Comparison of ENCODE assay signal across 8 cellular contexts in the genomic region with DNA sequence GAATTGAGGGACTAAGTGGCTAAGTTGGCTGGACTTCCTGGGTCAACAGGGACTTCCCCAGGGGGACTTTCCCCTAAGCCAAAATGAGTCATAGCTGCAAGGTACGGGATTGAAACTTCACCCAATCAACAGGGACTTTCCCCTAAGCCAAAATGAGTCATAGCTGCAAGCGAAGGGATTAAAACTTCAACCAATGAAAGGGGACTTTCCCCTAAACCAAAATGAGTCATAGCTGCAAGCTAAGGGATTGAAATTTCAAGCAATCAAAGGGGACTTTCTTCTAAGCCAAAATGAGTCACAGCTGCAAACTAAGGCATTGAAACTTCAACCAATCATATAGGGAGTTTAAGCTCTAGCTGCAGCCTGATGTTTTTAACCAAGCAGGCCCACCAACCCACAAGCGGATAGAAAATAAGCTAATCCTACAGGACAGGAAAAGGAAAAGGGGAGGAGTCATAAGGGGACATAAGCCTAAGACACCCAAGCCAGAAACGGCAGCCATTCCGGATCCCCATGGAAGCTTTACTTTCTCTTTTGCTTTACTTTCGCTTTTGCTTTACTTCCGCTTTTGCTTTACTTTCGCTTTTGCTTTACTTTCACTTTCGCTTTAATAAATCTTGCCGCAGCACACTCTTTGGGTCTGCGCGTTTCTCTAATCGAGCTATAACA.
A peak's percentile ranks its signal among the peaks of the same experiment; 100 is the strongest.
DNase-seq lines count a peak whose midpoint lies in the region; ATAC-seq and TF ChIP-seq lines count a peak whose summit lies in the region.

No MANE protein-coding gene starts in this region.

- H3K4me2 ChIP-seq in neural progenitor cell: no peak overlapping the region

- DNase-seq in GM19238 (ENCODE audit: insufficient read length, low spot score) (peak; percentile 14), RWPE2 (ENCODE audit: low spot score) (no peak), neural progenitor cell (ENCODE audit: low spot score) (no peak), NCI-H1092 treated with DMSO at 0.1 percent for 48 hours (lab: John Stamatoyannopoulos, UW) (no peak), AG08395 (ENCODE audit: low spot score) (no peak)
- DNase-seq in activated naive CD8-positive, alpha-beta T cell treated with anti-CD3 and anti-CD28 coated beads, Interleukin-2, amount 50 U/mL, for 16 hours (ENCODE audit: low read depth, low spot score): peak; percentile 13

- no peaks in the 10 kb centered on the region for H3K79me2 ChIP-seq in neural progenitor cell (ENCODE audit: low read depth)

- H3K4me3 Mint-ChIP-seq in neural progenitor cell: no peak overlapping the region

- TF ChIP-seq CTCF in 22Rv1 (IDR thresholded peaks at IDR 0.05) (no peak), RWPE2 (IDR thresholded peaks at IDR 0.05; ENCODE audit: poor library complexity, severe bottlenecking) (no peak), neural progenitor cell (IDR thresholded peaks at IDR 0.05) (no peak)

- H3K9me3 Mint-ChIP-seq in neural progenitor cell: peaks cover 26% of the 10 kb centered on the region

- H3K27ac ChIP-seq in 22Rv1 (peak overlapping the region; percentile 37; the same call in 1 of the 2 replicates), RWPE2 (ENCODE audit: poor library complexity, severe bottlenecking) (no peak overlapping the region), neural progenitor cell (no peak overlapping the region)

- H3K9me3 ChIP-seq in RWPE2 (ENCODE audit: severe bottlenecking): no peaks in the 10 kb centered on the region
- peaks cover 6% of the 10 kb centered on the region for H3K9me3 ChIP-seq in neural progenitor cell (ENCODE audit: low read depth)

- no peaks in the 10 kb centered on the region for H4K20me1 ChIP-seq in neural progenitor cell (ENCODE audit: low read depth)

- peak overlapping the region; percentile 85 for H3K27ac Mint-ChIP-seq in neural progenitor cell

- no peaks in the 10 kb centered on the region for H3K27me3 Mint-ChIP-seq in neural progenitor cell (ENCODE audit: insufficient read depth, low read depth)

- H3K36me3 Mint-ChIP-seq in neural progenitor cell: peaks cover 3% of the 10 kb centered on the region

- H3K27me3 ChIP-seq in RWPE2 (ENCODE audit: insufficient read depth, poor library complexity, severe bottlenecking): no peaks in the 10 kb centered on the region
- H3K27me3 ChIP-seq in neural progenitor cell: no peaks in the 10 kb centered on the region

- no peaks in the 10 kb centered on the region for H3F3A ChIP-seq in neural progenitor cell (ENCODE audit: low read depth)

- H2AFZ ChIP-seq in neural progenitor cell (replicated peaks): no peak overlapping the region

- no peak overlapping the region for H3K9ac ChIP-seq in neural progenitor cell

- no peaks in the 10 kb centered on the region for H3K36me3 ChIP-seq in RWPE2 (ENCODE audit: low read depth)
- H3K36me3 ChIP-seq in neural progenitor cell: no peaks in the 10 kb centered on the region

- H3K4me1 ChIP-seq in RWPE2 (ENCODE audit: insufficient read depth, poor library complexity, severe bottlenecking): peaks cover 3% of the 10 kb centered on the region
- H3K4me1 ChIP-seq in neural progenitor cell: no peaks in the 10 kb centered on the region

- H3K4me3 ChIP-seq in RWPE2 (ENCODE audit: severe bottlenecking) (no peak overlapping the region), neural progenitor cell (no peak overlapping the region)

- peak; percentile 85 for ATAC-seq in HG03280 (IDR thresholded peaks at IDR 0.05; ENCODE audit: unreplicated experiment)
- peak; percentile 62 for ATAC-seq in RWPE2 (ENCODE audit: low read depth)

- H3K4me1 Mint-ChIP-seq in neural progenitor cell: peaks cover 9% of the 10 kb centered on the region

Comparison
In these comparisons a context has a peak if more than half of its experiments do, and no peak if none do; other contexts are left out.
1. DNase-seq: peak in GM19238 (single experiment) and activated naive CD8-positive, alpha-beta T cell treated with anti-CD3 and anti-CD28 coated beads, Interleukin-2, amount 50 U/mL, for 16 hours (single experiment); none in RWPE2 (single experiment), neural progenitor cell (single experiment), NCI-H1092 treated with DMSO at 0.1 percent for 48 hours (single experiment) and AG08395 (single experiment).